8 cellular contexts compared by ENCODE assay signal in genomic region chr2:96010320-96011128, GRCh38. TPM values are rescaled to one million over a fixed set of nuclear protein-coding genes. Genes with fewer than 3 reads are reported as not detected.
A peak's percentile ranks its signal among the peaks of the same experiment; 100 is the strongest.
DNase-seq lines count a peak whose midpoint lies in the region; ATAC-seq and TF ChIP-seq lines count a peak whose summit lies in the region.
"Not testable (repeated sequence)": the region's sequence is repeated elsewhere in the genome, so short reads cannot be mapped to it uniquely, and the experiment has no call there.

No MANE protein-coding gene starts in this region.

- H3K4me1 ChIP-seq in psoas muscle = not testable (repeated sequence)
- H3K4me1 ChIP-seq in suprapubic skin = peaks cover 10% of the 10 kb centered on the region

- TF ChIP-seq CTCF in GM10248 (IDR thresholded peaks at IDR 0.05; ENCODE audit: control extremely low read depth, extremely low read depth, low read depth, missing control alignments); psoas muscle (IDR thresholded peaks at IDR 0.05); suprapubic skin (IDR thresholded peaks at IDR 0.05): not testable (repeated sequence)

- peak overlapping the region; percentile 43 for H3K4me3 ChIP-seq in H7 (ENCODE audit: insufficient read depth, low read depth, low read length)
- H3K4me3 ChIP-seq in iPS-11a (ENCODE audit: low read depth, low read length) = peak overlapping the region; percentile 20
- H3K4me3 ChIP-seq in psoas muscle = peak overlapping the region; percentile 75
- peak overlapping the region; percentile 60 for H3K4me3 ChIP-seq in suprapubic skin

- not testable (repeated sequence) for TF ChIP-seq EP300 in suprapubic skin (IDR thresholded peaks at IDR 0.05)

- 0 to 1% (median 1%) methylated on average over 22 to 33 of the region's 65 CpGs for WGBS in psoas muscle, 3 donors
- 4% methylated on average over 5 of the region's 65 CpGs for WGBS in suprapubic skin

- H3K27ac ChIP-seq in psoas muscle = peak overlapping the region; percentile 75
- H3K27ac ChIP-seq in suprapubic skin = peak overlapping the region; percentile 69

- peak in 1 of 2 donors; percentile 16 for TF ChIP-seq POLR2A in suprapubic skin (IDR thresholded peaks at IDR 0.05)

- DNase-seq in GM10248 (ENCODE audit: extremely low spot score) (peak; percentile 82), H7 (peak; percentile 92), HuH-7 (ENCODE audit: low spot score) (peak; percentile 68), psoas muscle (peak; percentile 96 to 97), suprapubic skin (ENCODE audit: low spot score in 2 of 2) (peak; percentile 96 to 97)
- peak; percentile 98 for DNase-seq in activated CD4-positive, alpha-beta T cell treated with anti-CD3 and anti-CD28 coated beads, Interleukin-2, amount 50 U/mL, for 1 hour
- peak; percentile 92 for DNase-seq in central memory CD4-positive, alpha-beta T cell

- peak; percentile 99 to 100 (median 99) for ATAC-seq in psoas muscle

- H3K9me3 ChIP-seq in psoas muscle, suprapubic skin: not testable (repeated sequence)

- POLR2A ChIA-PET in GM10248 (lab: Yijun Ruan, JAX) = not testable (repeated sequence)

- not testable (repeated sequence) for H3K27me3 ChIP-seq in H7 (ENCODE audit: control insufficient read depth, insufficient read depth, low read length); psoas muscle (ENCODE audit: insufficient read depth in 3 of 3, low read length in 2 of 3); suprapubic skin

- CTCF ChIA-PET in GM10248 (lab: Yijun Ruan, JAX) = interaction anchor here (1.3 to 1.7 kb wide), 2 partner anchors 12 to 18 kb away, joined by 3 to 5 read pairs; no protein-coding TSS in a partner anchor

- intact Hi-C loops in psoas muscle (cut with DNase I) = not testable (repeated sequence)

- not testable (repeated sequence) for H3K36me3 ChIP-seq in H7 (replicated peaks; ENCODE audit: control insufficient read depth, insufficient read depth, low read length); psoas muscle (ENCODE audit: insufficient read depth in 1 of 2, low read depth in 1 of 2); suprapubic skin

RNA-seq across cellular contexts. Expression of gene ANKRD36C, which starts 18.9 kb away (rescaled TPM):
- 2.4 and 4.8 TPM in 2 replicates for total RNA-seq in H7 (2014; rRNA removed; shearing (Covaris generic))
- 1 to 10 TPM; 1.1 to 5.0 (median 2.1) TPM for total RNA-seq in psoas muscle
- polyA plus RNA-seq in psoas muscle = 1 to 10 TPM in 1 of 3 donors, under 1 TPM in 2; 0.16 to 1.0 (median 0.17) TPM
- total RNA-seq in suprapubic skin = 100 to 1,000 TPM in 1 of 4 donors, 10 to 100 TPM in 3; 11.8 to 113 (median 22.3) TPM

RNA-seq across cellular contexts. Expression of gene GPAT2, which starts 24.2 kb away (rescaled TPM):
- 0.14 and 0.44 TPM in 2 replicates for total RNA-seq in H7 (2014; rRNA removed; shearing (Covaris generic))
- total RNA-seq in psoas muscle (1 to 10 TPM; 6.2 to 7.8 (median 6.7) TPM), suprapubic skin (1 to 10 TPM; 1.5 to 2.9 (median 2.0) TPM)
- polyA plus RNA-seq in psoas muscle = 1 to 10 TPM; 3.2 to 6.9 (median 6.1) TPM

Comparison
In these comparisons a context has a peak if more than half of its experiments do, and no peak if none do; other contexts are left out.
1. Peak in every context shown above with its lines: DNase-seq, ATAC-seq, H3K4me3 ChIP-seq and H3K27ac ChIP-seq.
2. H3K4me3 ChIP-seq: peak in every context shown above with its lines; median percentile 75 in psoas muscle; 60 in suprapubic skin; 43 in H7; 20 in iPS-11a.